In the genomic region with DNA sequence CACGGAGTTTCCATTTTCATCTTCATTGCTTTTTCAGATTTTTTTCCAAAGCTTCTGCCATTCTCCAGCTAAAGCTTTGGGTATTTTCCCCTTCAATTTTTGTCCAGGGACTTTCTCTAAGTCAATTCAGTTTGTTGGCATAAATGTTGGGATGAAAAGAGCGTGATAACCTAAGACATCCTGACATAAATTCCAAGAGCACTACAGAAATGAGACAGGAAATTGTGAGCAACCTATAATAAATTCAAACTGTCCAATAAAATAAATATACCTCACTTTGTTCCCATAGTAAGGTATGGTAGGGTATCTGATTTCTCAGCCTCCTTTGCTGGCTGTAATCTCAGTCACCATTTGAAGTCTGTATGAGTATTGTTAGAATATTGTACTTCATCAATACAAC, we compare ENCODE assay signal across 28 cellular contexts. TPM values are rescaled to one million over a fixed set of nuclear protein-coding genes. Genes with fewer than 3 reads are reported as not detected.
"Had no signal": no experiment of that assay in that cellular context is flagged by ENCODE, and none has a peak within 500 bp of the region (broad histone marks: within the 10 kb centered on the region; RNA-seq: fewer than 3 reads in every experiment).

No MANE protein-coding gene starts in this region.

- DNase-seq: activated CD4-positive, alpha-beta memory T cell treated with anti-CD3 and anti-CD28 coated beads, Interleukin-2, amount 10 ng/mL, durations not matched to agents 7 days and 5 days; activated CD4-positive, alpha-beta T cell treated with anti-CD3 and anti-CD28 coated beads for 36 hours; activated CD4-positive, alpha-beta T cell treated with anti-CD3 and anti-CD28 coated beads, Interleukin-2, amount 10 ng/mL, durations not matched to agents 24 days and 14 days; activated CD4-positive, alpha-beta T cell treated with anti-CD3 and anti-CD28 coated beads, Interleukin-2, amount 50 U/mL, for 4 hours; activated CD4-positive, CD25-positive, alpha-beta regulatory T cell; activated CD4-positive, CD25-positive, alpha-beta regulatory T cell treated with anti-CD3 and anti-CD28 coated beads, Interleukin-2, amount 50 U/mL, for 72 hours; activated CD8-positive, alpha-beta memory T cell treated with anti-CD3 and anti-CD28 coated beads, Interleukin-2, amount 50 U/mL, for 48 hours; activated gamma-delta T cell; activated naive CD4-positive, alpha-beta T cell; activated naive CD4-positive, alpha-beta T cell treated with anti-CD3 and anti-CD28 coated beads, Interleukin-2, amount 10 ng/mL, durations not matched to agents 7 days and 5 days; activated naive CD8-positive, alpha-beta T cell treated with anti-CD3 and anti-CD28 coated beads, Interleukin-2, amount 10 ng/mL, durations not matched to agents 7 days and 5 days; activated T-cell treated with anti-CD3 and anti-CD28 coated beads for 4 hours; activated T-cell treated with anti-CD3 and anti-CD28 coated beads, Interleukin-2, amount 50 U/mL, for 24 hours; activated T-cell treated with anti-CD3 and anti-CD28 coated beads, Interleukin-2, amount 50 U/mL, for 72 hours; brain microvascular endothelial cell; dorsolateral prefrontal cortex; effector memory CD4-positive, alpha-beta T cell; esophagus squamous epithelium; foreskin melanocyte; heart right ventricle; T-helper 2 cell had no signal

- H3K4me3 ChIP-seq: ascending aorta, coronary artery, dorsolateral prefrontal cortex, esophagus squamous epithelium, gastroesophageal sphincter, heart right ventricle had no signal

- H3K27me3 ChIP-seq: ascending aorta, brain microvascular endothelial cell, esophagus squamous epithelium, gastroesophageal sphincter, heart right ventricle had no signal

- H3K9me3 ChIP-seq: ascending aorta, esophagus squamous epithelium, gastroesophageal sphincter, heart right ventricle had no signal

- FAIRE-seq: bronchial epithelial cell had no signal

- H3K4me1 ChIP-seq: esophagus squamous epithelium, heart right ventricle had no signal

- H3K27ac ChIP-seq: ascending aorta, brain microvascular endothelial cell, coronary artery, dorsolateral prefrontal cortex, epithelial cell of prostate, esophagus squamous epithelium, gastroesophageal sphincter, heart right ventricle had no signal

- H3K36me3 ChIP-seq: ascending aorta, brain microvascular endothelial cell, esophagus squamous epithelium, gastroesophageal sphincter, heart right ventricle had no signal

- ATAC-seq: activated CD4-positive, alpha-beta T cell treated with anti-CD3 and anti-CD28 coated beads for 36 hours; activated naive CD4-positive, alpha-beta T cell treated with anti-CD3 and anti-CD28 coated beads, Interleukin-2, amount 50 U/mL, for 72 hours; activated T-cell treated with anti-CD3 and anti-CD28 coated beads, Interleukin-2, amount 50 U/mL, for 72 hours; gastroesophageal sphincter; heart right ventricle had no signal

RNA-seq across cellular contexts. Expression of a gene that starts 8.4 kb away (rescaled TPM):
- total RNA-seq: activated CD4-positive, alpha-beta memory T cell treated with anti-CD3 and anti-CD28 coated beads, Interleukin-2, amount 10 ng/mL, durations not matched to agents 7 days and 5 days; activated CD4-positive, alpha-beta T cell treated with anti-CD3 and anti-CD28 coated beads for 36 hours; activated CD4-positive, alpha-beta T cell treated with anti-CD3 and anti-CD28 coated beads, Interleukin-2, amount 10 ng/mL, durations not matched to agents 24 days and 14 days; activated naive CD4-positive, alpha-beta T cell treated with anti-CD3 and anti-CD28 coated beads, Interleukin-2, amount 50 U/mL, for 72 hours; activated naive CD8-positive, alpha-beta T cell treated with anti-CD3 and anti-CD28 coated beads, Interleukin-2, amount 10 ng/mL, durations not matched to agents 7 days and 5 days; activated T-cell treated with anti-CD3 and anti-CD28 coated beads, Interleukin-2, amount 50 U/mL, for 72 hours; T-helper 1 cell treated with Interleukin-12 subunit alpha and Interleukin-12 subunit beta and Interleukin-4 antibody, amounts not matched to agents 30 ng/mL and 1 ng/mL, for 36 hours had no signal
